14 cellular contexts compared by ENCODE assay signal in genomic region chr2:620456-621302, GRCh38.
"Had no signal": no experiment of that assay in that cellular context is flagged by ENCODE, and none has a peak within 500 bp of the region (broad histone marks: within the 10 kb centered on the region; RNA-seq: fewer than 3 reads in every experiment).

No MANE protein-coding gene starts in this region.

- H3K4me3 ChIP-seq: prostate gland, stomach had no signal

- H3K36me3 ChIP-seq: prostate gland, stomach had no signal

- H3K27ac ChIP-seq: prostate gland, stomach had no signal

- H3K27me3 Mint-ChIP-seq: activated naive CD8-positive, alpha-beta T cell had no signal

- ATAC-seq: left colon had no signal

- H3K4me3 Mint-ChIP-seq: activated B cell treated with CpG ODN at 0.5 μM for 24 hours; activated naive CD8-positive, alpha-beta T cell had no signal

- H3K36me3 Mint-ChIP-seq: activated naive CD8-positive, alpha-beta T cell had no signal

- H3K4me1 Mint-ChIP-seq: activated B cell treated with CpG ODN at 0.5 μM for 24 hours had no signal

- H3K9me3 ChIP-seq: prostate gland had no signal

- H3K4me1 ChIP-seq: prostate gland, stomach had no signal

- DNase-seq: activated B cell treated with CpG ODN at 0.5 μM for 24 hours; activated CD4-positive, alpha-beta T cell treated with anti-CD3 and anti-CD28 coated beads for 4 hours; activated T-cell treated with anti-CD3 and anti-CD28 coated beads for 4 hours; cerebellar nuclear complex; effector CD8-positive, alpha-beta T cell; hippocampal formation; left colon; midbrain; stimulated activated CD4-positive, alpha-beta T cell treated with anti-CD3 and anti-CD28 coated beads, Interleukin-2, amount 100 ng/mL, for 24 hours; stomach; T-helper 1 cell; T-helper 9 cell had no signal

- H3K27ac Mint-ChIP-seq: activated B cell treated with CpG ODN at 0.5 μM for 24 hours; activated naive CD8-positive, alpha-beta T cell had no signal
